In genomic region chr15:98904466-98905048, GRCh38 we compare ENCODE assay signal across 9 cellular contexts.
A peak's percentile ranks its signal among the peaks of the same experiment; 100 is the strongest.
DNase-seq lines count a peak whose midpoint lies in the region; ATAC-seq, FAIRE-seq and TF ChIP-seq lines count a peak whose summit lies in the region.
"Had no signal": no experiment of that assay in that cellular context is flagged by ENCODE, and none has a peak within 500 bp of the region (broad histone marks: within the 10 kb centered on the region; RNA-seq: fewer than 3 reads in every experiment).

No MANE protein-coding gene starts in this region.

- H3K27ac ChIP-seq in HEK293 (ENCODE audit: extremely low read depth, low read depth, low read length) (no peak overlapping the region), small intestine (ENCODE audit: low read depth in 1 of 2, low read length in 1 of 2) (no peak overlapping the region)

- POLR2A ChIA-PET in HEK293 (lab: Yijun Ruan, JAX): no interaction called here

- FAIRE-seq in small intestine (lab: Jason Lieb, UNC): no peak

- ATAC-seq in mucosa of descending colon (peak; percentile 59), GM21723 (IDR thresholded peaks at IDR 0.05; ENCODE audit: unreplicated experiment) (no peak)

- H3K36me3 Mint-ChIP-seq in endothelial cell (ENCODE audit: low read depth, unreplicated experiment): peaks cover 12% of the 10 kb centered on the region
- H3K36me3 Mint-ChIP-seq: IgD-negative memory B cell had no signal

- 23 to 29% (median 28%) methylated on average over 4 of the region's 4 CpGs for WGBS in small intestine, 3 donors

- intact Hi-C loops in mucosa of descending colon (cut with DNase I, micrococcal nuclease): no loop called here

- H3K27ac Mint-ChIP-seq in endothelial cell (ENCODE audit: unreplicated experiment): no peak overlapping the region
- H3K27ac Mint-ChIP-seq: IgD-negative memory B cell had no signal

- no peak overlapping the region for H3K4me3 Mint-ChIP-seq in endothelial cell (ENCODE audit: unreplicated experiment)
- H3K4me3 Mint-ChIP-seq: IgD-negative memory B cell had no signal

- H3K4me1 Mint-ChIP-seq in endothelial cell (ENCODE audit: unreplicated experiment): peaks cover 3% of the 10 kb centered on the region

- TF ChIP-seq CTCF in HEK293 (tag by site-specific recombination; IDR thresholded peaks at IDR 0.05) (peak; percentile 63; the same call in 1 of the 2 replicates), endothelial cell (IDR thresholded peaks at IDR 0.05; ENCODE audit: unreplicated experiment) (peak; percentile 25), mucosa of descending colon (IDR thresholded peaks at IDR 0.05) (no peak)

- H3K9me3 Mint-ChIP-seq in endothelial cell (ENCODE audit: unreplicated experiment): no peaks in the 10 kb centered on the region
- H3K9me3 Mint-ChIP-seq: IgD-negative memory B cell had no signal

- CTCF ChIA-PET in HEK293 (lab: Yijun Ruan, JAX): interaction anchor here (0.6 to 5.8 kb wide), 40 partner anchors 10 to 519 kb away, joined by 3 to 27 read pairs (median 3); partner anchors contain the start of gene IGF1R

- peaks cover 3% of the 10 kb centered on the region for H3K27me3 Mint-ChIP-seq in endothelial cell (ENCODE audit: unreplicated experiment)
- H3K27me3 Mint-ChIP-seq: IgD-negative memory B cell had no signal

- H3K9me3 ChIP-seq in HEK293 (ENCODE audit: control insufficient read depth, insufficient read depth, low read depth, low read length): no peaks in the 10 kb centered on the region
- no peaks in the 10 kb centered on the region for H3K9me3 ChIP-seq in mucosa of descending colon
- no peaks in the 10 kb centered on the region for H3K9me3 ChIP-seq in small intestine (ENCODE audit: control insufficient read depth, low read depth)

- H3K4me3 ChIP-seq in HEK293 (ENCODE audit: low read depth, low read length): no peak overlapping the region
- no peak overlapping the region for H3K4me3 ChIP-seq in mucosa of descending colon
- no peak overlapping the region for H3K4me3 ChIP-seq in small intestine (ENCODE audit: low read depth in 1 of 2, low read length in 2 of 2)

- no peaks in the 10 kb centered on the region for H3K4me1 ChIP-seq in HEK293 (ENCODE audit: control insufficient read depth, insufficient read depth, low read length)
- H3K4me1 ChIP-seq in mucosa of descending colon (ENCODE audit: low read depth): no peaks in the 10 kb centered on the region
- H3K4me1 ChIP-seq in small intestine (ENCODE audit: control insufficient read depth in 2 of 2, insufficient read depth in 1 of 2, low read depth in 1 of 2, low read length in 1 of 2): no peaks in the 10 kb centered on the region

- H3K36me3 ChIP-seq in HEK293 (ENCODE audit: control insufficient read depth in 2 of 2, insufficient read depth in 1 of 2, low read length in 2 of 2): peaks cover 7 to 19% of the 10 kb centered on the region in 2 experiments; a peak in 2 of 3 replicates
- no peaks in the 10 kb centered on the region for H3K36me3 ChIP-seq in mucosa of descending colon (ENCODE audit: low read depth)
- no peaks in the 10 kb centered on the region for H3K36me3 ChIP-seq in small intestine (ENCODE audit: control insufficient read depth in 2 of 2, insufficient read depth in 2 of 2, low read length in 2 of 2)

- DNase-seq in CMK (ENCODE audit: low read depth): peak; percentile 25
- peak; percentile 33 for DNase-seq in RKO (ENCODE audit: low spot score)
- DNase-seq in endothelial cell (ENCODE audit: low spot score): peak; percentile 42
- DNase-seq in mucosa of descending colon: peak in 1 of 3 donors; percentile 27
- DNase-seq in small intestine: no peak
- no peak for DNase-seq in activated CD4-positive, alpha-beta T cell treated with anti-CD3 and anti-CD28 coated beads for 1 hour

- no peaks in the 10 kb centered on the region for H3K27me3 ChIP-seq in small intestine (ENCODE audit: control insufficient read depth in 2 of 2, insufficient read depth in 2 of 2, low read length in 2 of 2)

TF ChIP-seq in HEK293, 187 proteins besides CTCF, POLR2A, EP300 and RAD21:
- TF ChIP-seq ZNF24 (tag by site-specific recombination; IDR thresholded peaks at IDR 0.05) (no peak), ZNF548 (tag by site-specific recombination; IDR thresholded peaks at IDR 0.05) (no peak), ZNF202 (tag by site-specific recombination; IDR thresholded peaks at IDR 0.05; ENCODE audit: borderline replicate concordance) (no peak), SP2 (tag by site-specific recombination; IDR thresholded peaks at IDR 0.05) (no peak), SCRT2 (tag by site-specific recombination; IDR thresholded peaks at IDR 0.05) (0 out of 2 replicates have a peak, but pooled peaks have one; percentile 49), ZNF146 (tag by site-specific recombination; IDR thresholded peaks at IDR 0.05) (no peak), ZNF610 (tag by site-specific recombination; IDR thresholded peaks at IDR 0.05; ENCODE audit: borderline replicate concordance) (no peak), SCRT1 (tag by site-specific recombination; IDR thresholded peaks at IDR 0.05; ENCODE audit: borderline replicate concordance) (0 out of 2 replicates have a peak, but pooled peaks have one; percentile 18), ZBTB48 (tag by site-specific recombination; IDR thresholded peaks at IDR 0.05) (no peak), ZNF768 (tag by site-specific recombination; IDR thresholded peaks at IDR 0.05) (no peak), ZNF138 (tag by site-specific recombination; IDR thresholded peaks at IDR 0.05; ENCODE audit: borderline replicate concordance) (no peak), ZNF10 (tag by site-specific recombination; IDR thresholded peaks at IDR 0.05) (peak; percentile 95), ZNF19 (tag by site-specific recombination; IDR thresholded peaks at IDR 0.05; ENCODE audit: low read depth) (no peak), ZNF600 (tag by site-specific recombination; IDR thresholded peaks at IDR 0.05) (no peak), MEIS1 (CRISPR knock-in tag; IDR thresholded peaks at IDR 0.05; ENCODE audit: borderline replicate concordance) (no peak), ZNF221 (tag by site-specific recombination; IDR thresholded peaks at IDR 0.05; ENCODE audit: borderline replicate concordance) (no peak), ZNF501 (tag by site-specific recombination; IDR thresholded peaks at IDR 0.05) (no peak), KLF16 (tag by site-specific recombination; IDR thresholded peaks at IDR 0.05) (no peak), ZNF404 (tag by site-specific recombination; IDR thresholded peaks at IDR 0.05) (no peak), ZFP41 (tag by site-specific recombination; IDR thresholded peaks at IDR 0.05; ENCODE audit: borderline replicate concordance) (no peak), ZBTB6 (tag by site-specific recombination; IDR thresholded peaks at IDR 0.05) (no peak), ZEB2 (tag by site-specific recombination; IDR thresholded peaks at IDR 0.05) (no peak), REPIN1 (tag by site-specific recombination; IDR thresholded peaks at IDR 0.05; ENCODE audit: low read depth) (no peak), ZNF23 (tag by site-specific recombination; IDR thresholded peaks at IDR 0.05; ENCODE audit: borderline replicate concordance) (no peak), PATZ1 (tag by site-specific recombination; IDR thresholded peaks at IDR 0.05) (no peak), ZNF654 (tag by site-specific recombination; IDR thresholded peaks at IDR 0.05; ENCODE audit: low read depth) (peak; percentile 64)

Comparison
In these comparisons a context has a peak if more than half of its experiments do, and no peak if none do; other contexts are left out.
1. DNase-seq: peak in CMK (single experiment), RKO (single experiment) and endothelial cell (single experiment); none in small intestine (single experiment) and activated CD4-positive, alpha-beta T cell treated with anti-CD3 and anti-CD28 coated beads for 1 hour (single experiment).